11 cellular contexts compared by ENCODE assay signal in the genomic region with DNA sequence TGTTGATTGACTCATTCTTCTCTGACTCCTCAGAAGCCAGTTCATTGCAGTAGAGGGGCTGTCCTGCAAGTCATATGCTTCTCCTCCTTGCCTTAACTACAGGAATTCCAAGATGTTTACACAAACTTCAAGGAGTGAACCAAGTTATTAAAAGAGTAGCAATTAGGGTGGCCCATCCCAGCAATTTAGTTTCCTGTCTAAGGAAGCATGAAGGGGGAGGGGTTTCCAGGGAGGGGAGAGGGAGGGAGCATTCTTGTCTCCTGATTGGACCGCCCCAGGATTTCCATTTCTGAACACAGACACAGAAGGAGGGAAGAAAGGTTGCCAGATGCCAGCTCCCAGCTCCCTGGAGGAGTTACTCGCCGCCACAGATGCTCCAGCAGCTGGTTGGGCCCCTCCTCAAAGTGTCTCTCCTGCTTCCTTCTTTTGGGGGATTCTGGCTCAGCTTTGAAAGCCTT.
DNase-seq lines count a peak whose midpoint lies in the region; ATAC-seq, FAIRE-seq and TF ChIP-seq lines count a peak whose summit lies in the region.
"Had no signal": no experiment of that assay in that cellular context is flagged by ENCODE, and none has a peak within 500 bp of the region (broad histone marks: within the 10 kb centered on the region; RNA-seq: fewer than 3 reads in every experiment).

No MANE protein-coding gene starts in this region.

- TF ChIP-seq POLR2A in H1 (IDR thresholded peaks at IDR 0.05; ENCODE audit: control extremely low read depth in 1 of 2, low read depth in 2 of 2, low read length in 2 of 2) (no peak), transverse colon (IDR thresholded peaks at IDR 0.05) (no peak)

- TF ChIP-seq EP300 in H1 (IDR thresholded peaks at IDR 0.05; ENCODE audit: borderline replicate concordance in 1 of 2, low read depth in 2 of 2, low read length in 2 of 2) (no peak), transverse colon (IDR thresholded peaks at IDR 0.05; ENCODE audit: low read depth) (no peak)

- in situ Hi-C loops in transverse colon (cut with MboI; ENCODE audit: low pct_ligation_motif_present in 1 of 4, low pct_unique_long_range_greater_than_20kb in 1 of 4, low sequenced_read_pairs in 3 of 4): no loop called here

- no peaks in the 10 kb centered on the region for H3K79me1 ChIP-seq in H1 (ENCODE audit: low read depth, low read length)

- CTCF ChIA-PET in H1 (lab: Charles Lee; ENCODE audit: partially characterized antibody): interaction anchor here (0.5 to 1.0 kb wide), 2 partner anchors 107 to 385 kb away, joined by 3 to 4 read pairs; no protein-coding TSS in a partner anchor

- H3K9me3 ChIP-seq in H1 (ENCODE audit: insufficient read depth in 2 of 2, low read depth in 1 of 2, low read length in 1 of 2): no peaks in the 10 kb centered on the region
- H3K9me3 ChIP-seq in lung (ENCODE audit: control insufficient read depth in 2 of 2, insufficient read depth in 1 of 2, low read length in 1 of 2): peaks cover 0 to 2% of the 10 kb centered on the region in 2 donors
- H3K9me3 ChIP-seq in transverse colon: no peaks in the 10 kb centered on the region

- H4K20me1 ChIP-seq in H1 (replicated peaks in 1 of 2; ENCODE audit: control insufficient read depth in 1 of 2, insufficient read depth in 2 of 2, low read length in 2 of 2): no peaks in the 10 kb centered on the region

- H3K4me1 ChIP-seq in H1 (replicated peaks in 1 of 4; ENCODE audit: control insufficient read depth in 3 of 4, insufficient read depth in 4 of 4, low read length in 3 of 4) (peaks cover 0 to 6% (median 4%) of the 10 kb centered on the region in 4 experiments; a peak in 3 of 7 replicates), lung (ENCODE audit: control insufficient read depth in 2 of 2, insufficient read depth in 2 of 2, low read length in 2 of 2) (peaks cover 7 to 14% of the 10 kb centered on the region in 2 donors), transverse colon (peaks cover 0 to 7% (median 3%) of the 10 kb centered on the region in 4 donors)

- H2BK120ac ChIP-seq in H1 (replicated peaks; ENCODE audit: low read depth, low read length): no peak overlapping the region

- no peaks in the 10 kb centered on the region for H3K36me3 ChIP-seq in H1 (ENCODE audit: control insufficient read depth in 2 of 4, insufficient read depth in 4 of 4, low read length in 3 of 4)
- no peaks in the 10 kb centered on the region for H3K36me3 ChIP-seq in lung (ENCODE audit: control insufficient read depth in 2 of 2, insufficient read depth in 2 of 2, low read length in 2 of 2)
- no peaks in the 10 kb centered on the region for H3K36me3 ChIP-seq in transverse colon
- H3K36me3 ChIP-seq: WERI-Rb-1 had no signal

- H3K23ac ChIP-seq in H1 (ENCODE audit: insufficient read length): no peak overlapping the region

- H2BK12ac ChIP-seq in H1 (ENCODE audit: low read depth, low read length): no peak overlapping the region

- no peak for FAIRE-seq in H1 (lab: Jason Lieb, UNC)

- POLR2A ChIA-PET in H1 (lab: Charles Lee; ENCODE audit: partially characterized antibody): no interaction called here

- no peak overlapping the region for H3K9ac ChIP-seq in H1 (replicated peaks in 1 of 4; ENCODE audit: extremely low read depth in 1 of 4, low read depth in 3 of 4, low read length in 3 of 4)

- H2AFZ ChIP-seq in H1 (ENCODE audit: low read length): 0 out of 2 replicates have a peak overlapping the region, but pooled peaks have one; percentile 16

- H3K4ac ChIP-seq in H1 (replicated peaks; ENCODE audit: insufficient read length, low read depth, low read length): no peak overlapping the region

- no peaks in the 10 kb centered on the region for H3K79me2 ChIP-seq in H1 (ENCODE audit: control insufficient read depth in 1 of 2, insufficient read depth in 2 of 2, low read length in 2 of 2)

- no peaks in the 10 kb centered on the region for H3K27me3 ChIP-seq in H1 (replicated peaks in 1 of 4; ENCODE audit: control insufficient read depth in 3 of 4, extremely low read depth in 1 of 4, insufficient read depth in 3 of 4, low read length in 3 of 4)
- H3K27me3 ChIP-seq in lung (ENCODE audit: control insufficient read depth, insufficient read depth): no peaks in the 10 kb centered on the region
- H3K27me3 ChIP-seq in transverse colon: no peaks in the 10 kb centered on the region

- H3K56ac ChIP-seq in H1 (replicated peaks; ENCODE audit: insufficient read length, low read depth, low read length): no peak overlapping the region

- no peak overlapping the region for H4K5ac ChIP-seq in H1 (ENCODE audit: insufficient read length, low read depth, low read length)

- no peak overlapping the region for H2BK15ac ChIP-seq in H1 (ENCODE audit: low read length)

- TF ChIP-seq RAD21 in H1 (IDR thresholded peaks at IDR 0.05 in 1 of 2, conservative IDR thresholded peaks at IDR 0.05 in 1 of 2; ENCODE audit: low read depth in 2 of 2, low read length in 2 of 2): no peak

- peak; percentile 95 for DNase-seq in NCI-H2171 treated with DMSO at 0.1 percent for 48 hours (lab: John Stamatoyannopoulos, UW)
- DNase-seq in H1 (ENCODE audit: low read depth in 1 of 2, low spot score in 2 of 2): no peak
- DNase-seq in lung (ENCODE audit: low spot score): peak; percentile 35
- DNase-seq in transverse colon: no peak
- no peak for DNase-seq in NCI-H69 (lab: John Stamatoyannopoulos, UW)
- DNase-seq in NCI-H2029 treated with DMSO at 0.1 percent for 48 hours (lab: John Stamatoyannopoulos, UW): no peak
- DNase-seq: activated naive CD4-positive, alpha-beta T cell treated with anti-CD3 and anti-CD28 coated beads, Interleukin-2, amount 10 ng/mL, durations not matched to agents 7 days and 5 days; Kasumi-1; WERI-Rb-1 had no signal

- TF ChIP-seq CTCF in H1 (IDR thresholded peaks at IDR 0.05; ENCODE audit: control extremely low read depth in 1 of 3, insufficient read depth in 1 of 3, low read depth in 1 of 3, low read length in 3 of 3) (no peak), lung (IDR thresholded peaks at IDR 0.05; ENCODE audit: control extremely low read depth, extremely low read depth) (no peak), transverse colon (IDR thresholded peaks at IDR 0.05) (no peak)

- H3K14ac ChIP-seq in H1 (ENCODE audit: insufficient read length): no peak overlapping the region

- H2BK5ac ChIP-seq in H1 (ENCODE audit: low read depth, low read length): no peak overlapping the region

- no peak overlapping the region for H2AK5ac ChIP-seq in H1 (ENCODE audit: low read depth, low read length)

- H3K4me3 ChIP-seq in H1 (ENCODE audit: extremely low read depth in 1 of 4, insufficient read depth in 2 of 4, low read depth in 3 of 4, low read length in 4 of 4) (no peak overlapping the region), lung (no peak overlapping the region), transverse colon (no peak overlapping the region)

- H3K18ac ChIP-seq in H1 (ENCODE audit: extremely low read depth, low read length): no peak overlapping the region

- no peak overlapping the region for H4K8ac ChIP-seq in H1 (ENCODE audit: extremely low read depth, insufficient read depth, low read length)

- H2BK20ac ChIP-seq in H1 (ENCODE audit: low read length): no peak overlapping the region

- ATAC-seq in lung (ENCODE audit: insufficient read depth, low FRiP score) (peak; percentile 31), HG02885 (IDR thresholded peaks at IDR 0.05; ENCODE audit: poor library complexity, unreplicated experiment) (no peak), HG02642 (IDR thresholded peaks at IDR 0.05; ENCODE audit: poor library complexity, unreplicated experiment) (no peak)

- WGBS in H1 (ENCODE audit: extremely low coverage in 1 of 2, insufficient coverage in 1 of 2, insufficient read length in 1 of 2, insufficient replicate concordance in 2 of 2, low coverage in 1 of 2, low lambda C conversion rate in 2 of 2, missing lambda C conversion rate in 1 of 2), 2 experiments: no CpG with 5 or more reads among the region's 3 CpGs
- 43 to 65% methylated on average over 3 of the region's 3 CpGs for WGBS in lung, 2 donors
- WGBS in transverse colon (ENCODE audit: low coverage in 1 of 2), 2 donors: 47 to 70% methylated on average over 2 to 3 of the region's 3 CpGs

- H3K27ac ChIP-seq in H1 (ENCODE audit: low read depth, low read length) (no peak overlapping the region), lung (ENCODE audit: low read depth in 1 of 2, low read length in 1 of 2) (peak overlapping the region; percentile 74 to 85), transverse colon (peak overlapping the region; percentile 54 to 67 (median 55))
- H3K27ac ChIP-seq: WERI-Rb-1 had no signal

- no peak overlapping the region for H3K4me2 ChIP-seq in H1 (ENCODE audit: insufficient read depth in 1 of 2, low read depth in 2 of 2, low read length in 2 of 2)

- H4K91ac ChIP-seq in H1 (replicated peaks; ENCODE audit: insufficient read length, low read length): no peak overlapping the region

- H3K23me2 ChIP-seq in H1 (ENCODE audit: low read depth, low read length): no peaks in the 10 kb centered on the region

- intact Hi-C loops in transverse colon (cut with DNase I; ENCODE audit: low total_unique reads): loop anchor here (10.0 kb wide), 1 partner anchor 100 kb away; no protein-coding TSS in a partner anchor

TF ChIP-seq in H1, 55 proteins besides CTCF, POLR2A, EP300 and RAD21 (continues in another document):
- TF ChIP-seq SP2 (IDR thresholded peaks at IDR 0.05; ENCODE audit: low read length) (no peak), RBBP5 (IDR thresholded peaks at IDR 0.05; ENCODE audit: borderline replicate concordance, low read depth, low read length) (no peak), MAFK (IDR thresholded peaks at IDR 0.05; ENCODE audit: low read depth, low read length) (no peak), CTBP2 (IDR thresholded peaks at IDR 0.05; ENCODE audit: borderline replicate concordance, insufficient read depth, insufficient read length, low read length) (no peak), EGR1 (IDR thresholded peaks at IDR 0.05; ENCODE audit: borderline replicate concordance, low read depth, low read length) (no peak), CBX8 (IDR thresholded peaks at IDR 0.05; ENCODE audit: borderline replicate concordance, low read depth, low read length) (no peak), GABPA (IDR thresholded peaks at IDR 0.05; ENCODE audit: borderline replicate concordance, insufficient read depth, low read length) (no peak)
- TF ChIP-seq, protein P1, sequence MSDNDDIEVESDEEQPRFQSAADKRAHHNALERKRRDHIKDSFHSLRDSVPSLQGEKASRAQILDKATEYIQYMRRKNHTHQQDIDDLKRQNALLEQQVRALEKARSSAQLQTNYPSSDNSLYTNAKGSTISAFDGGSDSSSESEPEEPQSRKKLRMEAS (IDR thresholded peaks at IDR 0.05): no peak
- TF ChIP-seq, protein P2, sequence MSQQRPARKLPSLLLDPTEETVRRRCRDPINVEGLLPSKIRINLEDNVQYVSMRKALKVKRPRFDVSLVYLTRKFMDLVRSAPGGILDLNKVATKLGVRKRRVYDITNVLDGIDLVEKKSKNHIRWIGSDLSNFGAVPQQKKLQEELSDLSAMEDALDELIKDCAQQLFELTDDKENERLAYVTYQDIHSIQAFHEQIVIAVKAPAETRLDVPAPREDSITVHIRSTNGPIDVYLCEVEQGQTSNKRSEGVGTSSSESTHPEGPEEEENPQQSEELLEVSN (IDR thresholded peaks at IDR 0.05): no peak

Comparison
In these comparisons a context has a peak if more than half of its experiments do, and no peak if none do; other contexts are left out.
1. DNase-seq: peak in NCI-H2171 treated with DMSO at 0.1 percent for 48 hours (single experiment) and lung (single experiment); none in H1 (0 of 2), transverse colon (single experiment), NCI-H69 (single experiment) and NCI-H2029 treated with DMSO at 0.1 percent for 48 hours (single experiment).